ENCODE assay signal across 8 cellular contexts in genomic region chr20:298755-299391, GRCh38. TPM values are rescaled to one million over a fixed set of nuclear protein-coding genes. Genes with fewer than 3 reads are reported as not detected.
DNase-seq lines count a peak whose midpoint lies in the region; ATAC-seq and TF ChIP-seq lines count a peak whose summit lies in the region.

No MANE protein-coding gene starts in this region.

- ATAC-seq in activated T-helper 17 cell treated with anti-CD3 and anti-CD28 coated beads, Interleukin-2, amount 50 U/mL, for 72 hours (replicated peaks) = no peak
- ATAC-seq in stimulated activated memory B cell treated with anti-CD40 and anti-IgM and Interleukin-4, amounts not matched to agents 10 μg/mL and 1 μg/mL and 100 μg/mL, for 72 hours = no peak
- ATAC-seq in HG02678 (IDR thresholded peaks at IDR 0.05; ENCODE audit: unreplicated experiment) = no peak

- no peak overlapping the region for H3K27ac ChIP-seq in iPS-18a (ENCODE audit: low read length)

- no peak for TF ChIP-seq CTCF in HFFc6 (IDR thresholded peaks at IDR 0.05)

- peaks cover 42% of the 10 kb centered on the region for H3K4me1 ChIP-seq in iPS-18a (ENCODE audit: control insufficient read depth, low read depth, low read length)

- H3K27me3 Mint-ChIP-seq in HFFc6 (ENCODE audit: insufficient read depth) = no peaks in the 10 kb centered on the region; the same call in 1 of the 2 replicates
- no peaks in the 10 kb centered on the region for H3K27me3 Mint-ChIP-seq in activated T-helper 17 cell treated with anti-CD3 and anti-CD28 coated beads, Interleukin-2, amount 50 U/mL, for 72 hours
- H3K27me3 Mint-ChIP-seq in stimulated activated memory B cell treated with anti-CD40 and anti-IgM and Interleukin-4, amounts not matched to agents 10 μg/mL and 1 μg/mL and 100 μg/mL, for 72 hours = no peaks in the 10 kb centered on the region

- DNase-seq in HFFc6 = no peak
- no peak for DNase-seq in NCI-H82 (lab: John Stamatoyannopoulos, UW)
- no peak for DNase-seq in SIG-M5 treated with dmso at 0.1 percent for 504 hours (lab: John Stamatoyannopoulos, UW; ENCODE audit: unreplicated experiment)
- no peak for DNase-seq in cerebellar nuclear complex (lab: John Stamatoyannopoulos, UW)

- H3K4me1 Mint-ChIP-seq in HFFc6 (ENCODE audit: low read depth) = peaks cover 50% of the 10 kb centered on the region
- H3K4me1 Mint-ChIP-seq in activated T-helper 17 cell treated with anti-CD3 and anti-CD28 coated beads, Interleukin-2, amount 50 U/mL, for 72 hours = peaks cover 37% of the 10 kb centered on the region
- H3K4me1 Mint-ChIP-seq in stimulated activated memory B cell treated with anti-CD40 and anti-IgM and Interleukin-4, amounts not matched to agents 10 μg/mL and 1 μg/mL and 100 μg/mL, for 72 hours = peaks cover 59% of the 10 kb centered on the region

- no peaks in the 10 kb centered on the region for H3K9me3 Mint-ChIP-seq in HFFc6
- H3K9me3 Mint-ChIP-seq in activated T-helper 17 cell treated with anti-CD3 and anti-CD28 coated beads, Interleukin-2, amount 50 U/mL, for 72 hours = no peaks in the 10 kb centered on the region
- H3K9me3 Mint-ChIP-seq in stimulated activated memory B cell treated with anti-CD40 and anti-IgM and Interleukin-4, amounts not matched to agents 10 μg/mL and 1 μg/mL and 100 μg/mL, for 72 hours = no peaks in the 10 kb centered on the region

- H3K27ac Mint-ChIP-seq in HFFc6 = peak overlapping the region; percentile 92
- H3K27ac Mint-ChIP-seq in activated T-helper 17 cell treated with anti-CD3 and anti-CD28 coated beads, Interleukin-2, amount 50 U/mL, for 72 hours = peak overlapping the region; percentile 97
- peak overlapping the region; percentile 97 for H3K27ac Mint-ChIP-seq in stimulated activated memory B cell treated with anti-CD40 and anti-IgM and Interleukin-4, amounts not matched to agents 10 μg/mL and 1 μg/mL and 100 μg/mL, for 72 hours

- peak overlapping the region; percentile 89 for H3K9ac ChIP-seq in iPS-18a (ENCODE audit: low read length)

- peaks cover 23% of the 10 kb centered on the region for H3K36me3 Mint-ChIP-seq in HFFc6 (ENCODE audit: low read depth)
- H3K36me3 Mint-ChIP-seq in activated T-helper 17 cell treated with anti-CD3 and anti-CD28 coated beads, Interleukin-2, amount 50 U/mL, for 72 hours (ENCODE audit: low read depth) = peaks cover 38% of the 10 kb centered on the region
- peaks cover 45% of the 10 kb centered on the region for H3K36me3 Mint-ChIP-seq in stimulated activated memory B cell treated with anti-CD40 and anti-IgM and Interleukin-4, amounts not matched to agents 10 μg/mL and 1 μg/mL and 100 μg/mL, for 72 hours

- peaks cover 23% of the 10 kb centered on the region for H3K27me3 ChIP-seq in iPS-18a (ENCODE audit: control insufficient read depth, insufficient read depth, low read length)

- peaks cover 5% of the 10 kb centered on the region for H3K36me3 ChIP-seq in iPS-18a (ENCODE audit: control insufficient read depth, low read depth, low read length)

- peak overlapping the region; percentile 92 for H3K4me3 ChIP-seq in iPS-18a (ENCODE audit: low read length)

- no peaks in the 10 kb centered on the region for H3K9me3 ChIP-seq in iPS-18a (ENCODE audit: control insufficient read depth, low read depth, low read length)

- peak overlapping the region; percentile 100 for H3K4me3 Mint-ChIP-seq in HFFc6
- H3K4me3 Mint-ChIP-seq in activated T-helper 17 cell treated with anti-CD3 and anti-CD28 coated beads, Interleukin-2, amount 50 U/mL, for 72 hours = peak overlapping the region; percentile 98
- peak overlapping the region; percentile 93 for H3K4me3 Mint-ChIP-seq in stimulated activated memory B cell treated with anti-CD40 and anti-IgM and Interleukin-4, amounts not matched to agents 10 μg/mL and 1 μg/mL and 100 μg/mL, for 72 hours

RNA-seq across cellular contexts. Expression of gene ZCCHC3, which starts 1.5 kb away (rescaled TPM):
- total RNA-seq in HFFc6 (2021; fragmentation: NEBNext Ultra II Directional; extraction: Animal tissue kit (Norgen Biotek cat#: 25700)) = 10 to 100 TPM; 10.9 to 11.7 (median 11.4) TPM
- 10 to 100 TPM; 16.0 to 16.6 TPM for total RNA-seq in activated T-helper 17 cell treated with anti-CD3 and anti-CD28 coated beads, Interleukin-2, amount 50 U/mL, for 72 hours

RNA-seq across cellular contexts. Expression of gene C20orf96, which starts 8.3 kb away (rescaled TPM):
- 1 to 10 TPM; 2.9 to 3.5 (median 3.2) TPM for total RNA-seq in HFFc6 (2021; fragmentation: NEBNext Ultra II Directional; extraction: Animal tissue kit (Norgen Biotek cat#: 25700))
- total RNA-seq in activated T-helper 17 cell treated with anti-CD3 and anti-CD28 coated beads, Interleukin-2, amount 50 U/mL, for 72 hours = 1 to 10 TPM; 5.2 to 6.0 TPM

RNA-seq across cellular contexts. Expression of gene SOX12, which starts 26.5 kb away (rescaled TPM):
- 10 to 100 TPM; 24.5 to 26.3 (median 25.0) TPM for total RNA-seq in HFFc6 (2021; fragmentation: NEBNext Ultra II Directional; extraction: Animal tissue kit (Norgen Biotek cat#: 25700))
- total RNA-seq in activated T-helper 17 cell treated with anti-CD3 and anti-CD28 coated beads, Interleukin-2, amount 50 U/mL, for 72 hours = 1 to 10 TPM; 4.0 to 6.5 TPM

RNA-seq across cellular contexts. Expression of gene DEFB132, which starts 41.3 kb away (rescaled TPM):
- not detected for total RNA-seq in HFFc6 (2021; fragmentation: NEBNext Ultra II Directional; extraction: Animal tissue kit (Norgen Biotek cat#: 25700))
- total RNA-seq in activated T-helper 17 cell treated with anti-CD3 and anti-CD28 coated beads, Interleukin-2, amount 50 U/mL, for 72 hours = not detected

RNA-seq across cellular contexts. Expression of gene NRSN2, which starts 48.0 kb away (rescaled TPM):
- 10 to 100 TPM; 61.1 to 76.6 (median 65.4) TPM for total RNA-seq in HFFc6 (2021; fragmentation: NEBNext Ultra II Directional; extraction: Animal tissue kit (Norgen Biotek cat#: 25700))
- 1 to 10 TPM; 4.3 to 5.2 TPM for total RNA-seq in activated T-helper 17 cell treated with anti-CD3 and anti-CD28 coated beads, Interleukin-2, amount 50 U/mL, for 72 hours
